Comparison of ENCODE assay signal across 32 cellular contexts in genomic region chr11:101929516-101929915, GRCh38. TPM values are rescaled to one million over a fixed set of nuclear protein-coding genes. Genes with fewer than 3 reads are reported as not detected.
"Had no signal": no experiment of that assay in that cellular context is flagged by ENCODE, and none has a peak within 500 bp of the region (broad histone marks: within the 10 kb centered on the region; RNA-seq: fewer than 3 reads in every experiment).

No MANE protein-coding gene starts in this region.

- H3K9ac ChIP-seq: neural progenitor cell, parathyroid adenoma had no signal

- H3K36me3 ChIP-seq: esophagus squamous epithelium, neural progenitor cell, transverse colon, upper lobe of right lung, uterus had no signal

- H3K4me1 ChIP-seq: esophagus squamous epithelium, heart right ventricle, neural progenitor cell, parathyroid adenoma, suprapubic skin, transverse colon, upper lobe of right lung, uterus had no signal

- DNase-seq: dermis blood vessel endothelial cell; effector memory CD4-positive, alpha-beta T cell; erythroblast; esophagus squamous epithelium; foreskin melanocyte; glutamatergic neuron; heart right ventricle; hypothalamus; left ventricle myocardium superior; naive thymus-derived CD4-positive, alpha-beta T cell; stimulated activated CD4-positive, alpha-beta T cell treated with anti-CD3 and anti-CD28 coated beads, Interleukin-12 subunit alpha, Interleukin-12 subunit beta, amount 100 ng/mL, for 4 hours; stimulated activated CD4-positive, alpha-beta T cell treated with anti-CD3 and anti-CD28 coated beads, Interleukin-1b, Interleukin-23, amount 100 ng/mL, for 48 hours; stimulated activated CD4-positive, alpha-beta T cell treated with anti-CD3 and anti-CD28 coated beads, Interleukin-4, amount 100 ng/mL, for 1 hour; stimulated activated CD8-positive, alpha-beta memory T cell treated with anti-CD3 and anti-CD28 coated beads, Interleukin-4, amount 100 ng/mL, for 48 hours; stimulated activated naive CD4-positive, alpha-beta T cell; stimulated activated naive CD8-positive, alpha-beta T cell treated with anti-CD3 and anti-CD28 coated beads, Interleukin-15, amount 100 ng/mL, for 72 hours; transverse colon; upper lobe of right lung; uterus had no signal

- H3K4me2 ChIP-seq: neural progenitor cell, smooth muscle cell had no signal

- H3K27me3 ChIP-seq: esophagus squamous epithelium, heart right ventricle, neural progenitor cell, suprapubic skin, transverse colon, upper lobe of right lung, uterus had no signal

- H2AFZ ChIP-seq: neural progenitor cell, parathyroid adenoma had no signal

- H3K4me3 ChIP-seq: coronary artery, esophagus squamous epithelium, heart right ventricle, lung, neural progenitor cell, smooth muscle cell, suprapubic skin, transverse colon, upper lobe of right lung, uterus had no signal

- ATAC-seq: heart right ventricle; left ventricle myocardium superior; naive thymus-derived CD4-positive, alpha-beta T cell; sciatic nerve; stimulated activated naive CD8-positive, alpha-beta T cell treated with anti-CD3 and anti-CD28 coated beads, Interleukin-15, amount 100 ng/mL, for 72 hours; upper lobe of right lung had no signal

- H3K27ac Mint-ChIP-seq: memory B cell; mesothelial cell of epicardium; naive thymus-derived CD4-positive, alpha-beta T cell; nephron; neural progenitor cell; progenitor cell of endocrine pancreas; stimulated activated naive CD8-positive, alpha-beta T cell treated with anti-CD3 and anti-CD28 coated beads, Interleukin-15, amount 100 ng/mL, for 72 hours had no signal

- H3K9me3 ChIP-seq: esophagus squamous epithelium, suprapubic skin, upper lobe of right lung, uterus had no signal

- H3K9me3 Mint-ChIP-seq: nephron; stimulated activated naive CD8-positive, alpha-beta T cell treated with anti-CD3 and anti-CD28 coated beads, Interleukin-15, amount 100 ng/mL, for 72 hours had no signal

- H3K27ac ChIP-seq: coronary artery, esophagus squamous epithelium, heart right ventricle, neural progenitor cell, parathyroid adenoma, suprapubic skin, transverse colon, upper lobe of right lung, uterus had no signal

- FAIRE-seq: endometrium, keratinocyte had no signal

- H3K79me2 ChIP-seq: parathyroid adenoma had no signal

- H3K4me1 Mint-ChIP-seq: memory B cell; mesothelial cell of epicardium; naive thymus-derived CD4-positive, alpha-beta T cell; nephron; stimulated activated naive CD8-positive, alpha-beta T cell treated with anti-CD3 and anti-CD28 coated beads, Interleukin-15, amount 100 ng/mL, for 72 hours had no signal

- H3K4me3 Mint-ChIP-seq: memory B cell; mesothelial cell of epicardium; naive thymus-derived CD4-positive, alpha-beta T cell; nephron; neural progenitor cell; stimulated activated naive CD8-positive, alpha-beta T cell treated with anti-CD3 and anti-CD28 coated beads, Interleukin-15, amount 100 ng/mL, for 72 hours had no signal

- H3K27me3 Mint-ChIP-seq: memory B cell; naive thymus-derived CD4-positive, alpha-beta T cell; progenitor cell of endocrine pancreas; stimulated activated naive CD8-positive, alpha-beta T cell treated with anti-CD3 and anti-CD28 coated beads, Interleukin-15, amount 100 ng/mL, for 72 hours had no signal

RNA-seq across cellular contexts. Expression of gene ANGPTL5, which starts 13.2 kb away (rescaled TPM):
- total RNA-seq: dermis blood vessel endothelial cell; mesothelial cell of epicardium; naive thymus-derived CD4-positive, alpha-beta T cell; progenitor cell of endocrine pancreas; smooth muscle cell had no signal
- polyA plus RNA-seq: naive thymus-derived CD4-positive, alpha-beta T cell; smooth muscle cell had no signal
